Comparison of ENCODE assay signal across 18 cellular contexts in genomic region chr16:24526701-24527470, GRCh38. TPM values are rescaled to one million over a fixed set of nuclear protein-coding genes. Genes with fewer than 3 reads are reported as not detected.
DNase-seq lines count a peak whose midpoint lies in the region; ATAC-seq, FAIRE-seq and TF ChIP-seq lines count a peak whose summit lies in the region.
"Had no signal": no experiment of that assay in that cellular context is flagged by ENCODE, and none has a peak within 500 bp of the region (broad histone marks: within the 10 kb centered on the region; RNA-seq: fewer than 3 reads in every experiment).

No MANE protein-coding gene starts in this region.

- CTCF ChIA-PET in A549 (lab: Yijun Ruan, JAX) (interaction anchor here (0.6 to 2.6 kb wide), 5 partner anchors 10 to 456 kb away, joined by 3 to 19 read pairs (median 4); no protein-coding TSS in a partner anchor), HEK293 (lab: Yijun Ruan, JAX) (interaction anchor here (0.6 to 2.4 kb wide), 4 partner anchors 10 to 313 kb away, joined by 3 to 12 read pairs (median 4); no protein-coding TSS in a partner anchor), WTC11 (lab: Charles Lee) (interaction anchor here (0.7 to 1.3 kb wide), 2 partner anchors 10 to 161 kb away, joined by 3 read pairs; no protein-coding TSS in a partner anchor)
- CTCF ChIA-PET in CD8-positive, alpha-beta memory T cell (lab: Charles Lee) = interaction anchor here (0.8 to 2.4 kb wide), 3 partner anchors 10 to 22 kb away, joined by 3 to 11 read pairs (median 3); partner anchors contain the start of gene RBBP6

- DNase-seq in A549 (ENCODE audit: low read depth in 1 of 2, low spot score in 1 of 2) (no peak), WTC11 (ENCODE audit: low spot score) (no peak), lower leg skin (ENCODE audit: low spot score in 2 of 2) (peak; percentile 6 to 34), NCI-H748 (lab: John Stamatoyannopoulos, UW; ENCODE audit: unreplicated experiment) (no peak), cerebellar nuclear complex (lab: John Stamatoyannopoulos, UW) (no peak)
- DNase-seq in CD8-positive, alpha-beta memory T cell = no peak
- DNase-seq: Calu3; CD4-positive, alpha-beta T cell; HCEC 1CT; NCI-H1105 treated with DMSO at 0.1 percent for 48 hours; NCI-H1694 treated with DMSO at 0.1 percent for 48 hours; NCI-H748 treated with DMSO at 0.1 percent for 48 hours; RPMI8226 had no signal

- H3K4me1 ChIP-seq in A549 = peaks cover 33% of the 10 kb centered on the region
- H3K4me1 ChIP-seq in HEK293 (ENCODE audit: control insufficient read depth, insufficient read depth, low read length) = no peaks in the 10 kb centered on the region
- H3K4me1 ChIP-seq in CD8-positive, alpha-beta memory T cell (ENCODE audit: insufficient read depth, low read length) = no peaks in the 10 kb centered on the region

- H3K4me3 Mint-ChIP-seq in WTC11 = no peak overlapping the region
- no peak overlapping the region for H3K4me3 Mint-ChIP-seq in CD8-positive, alpha-beta memory T cell
- H3K4me3 Mint-ChIP-seq: CD4-positive, alpha-beta T cell; IgD-negative memory B cell had no signal

- H3K36me3 Mint-ChIP-seq in WTC11 = no peaks in the 10 kb centered on the region
- no peaks in the 10 kb centered on the region for H3K36me3 Mint-ChIP-seq in CD8-positive, alpha-beta memory T cell

- H3K27ac Mint-ChIP-seq in WTC11 = no peak overlapping the region
- H3K27ac Mint-ChIP-seq in CD8-positive, alpha-beta memory T cell = peak overlapping the region in 1 of 8 donors; percentile 38
- H3K27ac Mint-ChIP-seq: CD4-positive, alpha-beta T cell; IgD-negative memory B cell had no signal

- H3K27me3 ChIP-seq in CD8-positive, alpha-beta memory T cell (ENCODE audit: insufficient read depth, low read length, poor library complexity, severe bottlenecking) = no peaks in the 10 kb centered on the region

- ATAC-seq in A549 = no peak
- ATAC-seq in WTC11 = no peak
- no peak for ATAC-seq in GM18498 (IDR thresholded peaks at IDR 0.05; ENCODE audit: unreplicated experiment)

- H3K9me3 ChIP-seq in A549 (no peaks in the 10 kb centered on the region), HEK293 (ENCODE audit: control insufficient read depth, insufficient read depth, low read depth, low read length) (no peaks in the 10 kb centered on the region)
- no peaks in the 10 kb centered on the region for H3K9me3 ChIP-seq in CD8-positive, alpha-beta memory T cell (ENCODE audit: low read length)

- no peak overlapping the region for H3K4me3 ChIP-seq in A549
- no peak overlapping the region for H3K4me3 ChIP-seq in HEK293 (ENCODE audit: low read depth, low read length)
- H3K4me3 ChIP-seq in lower leg skin (ENCODE audit: low read depth, poor library complexity, severe bottlenecking) = no peak overlapping the region
- H3K4me3 ChIP-seq in CD8-positive, alpha-beta memory T cell (ENCODE audit: low read length) = no peak overlapping the region
- H3K4me3 ChIP-seq: GM23248 had no signal

- H3K4me1 Mint-ChIP-seq in WTC11 = no peaks in the 10 kb centered on the region
- H3K4me1 Mint-ChIP-seq in CD8-positive, alpha-beta memory T cell = no peaks in the 10 kb centered on the region
- H3K4me1 Mint-ChIP-seq: IgD-negative memory B cell had no signal

- H3K27ac ChIP-seq in A549 (peak overlapping the region in 1 of 2 experiments; percentile 78; a peak in 3 of 6 replicates), HEK293 (ENCODE audit: extremely low read depth, low read depth, low read length) (no peak overlapping the region)
- H3K27ac ChIP-seq in CD8-positive, alpha-beta memory T cell (ENCODE audit: low read depth, low read length) = no peak overlapping the region

- TF ChIP-seq EP300 in A549 (IDR thresholded peaks at IDR 0.05) = no peak

- TF ChIP-seq RAD21 in A549 (conservative IDR thresholded peaks at IDR 0.05 in 1 of 2, IDR thresholded peaks at IDR 0.05 in 1 of 2) = no peak

- H3K27me3 Mint-ChIP-seq in WTC11 (ENCODE audit: low read depth) = no peaks in the 10 kb centered on the region; the same call in 1 of the 2 replicates
- peaks cover 0 to 10% of the 10 kb centered on the region in 2 donors for H3K27me3 Mint-ChIP-seq in CD8-positive, alpha-beta memory T cell
- H3K27me3 Mint-ChIP-seq: CD4-positive, alpha-beta T cell had no signal

- FAIRE-seq in A549 (lab: Jason Lieb, UNC) = no peak
- FAIRE-seq: HTR-8/SVneo had no signal

- no peak for TF ChIP-seq CTCF in A549 (IDR thresholded peaks at IDR 0.05)
- no peak for TF ChIP-seq CTCF in HEK293 (tag by site-specific recombination; IDR thresholded peaks at IDR 0.05)
- TF ChIP-seq CTCF in WTC11 (IDR thresholded peaks at IDR 0.05) = no peak
- no peak for TF ChIP-seq CTCF in lower leg skin (IDR thresholded peaks at IDR 0.05)

- peak overlapping the region; percentile 42; the same call in 2 of the 3 replicates for H3K4me2 ChIP-seq in A549

- no peaks in the 10 kb centered on the region for H3K36me3 ChIP-seq in HEK293 (ENCODE audit: control insufficient read depth in 2 of 2, insufficient read depth in 1 of 2, low read length in 2 of 2)
- no peaks in the 10 kb centered on the region for H3K36me3 ChIP-seq in CD8-positive, alpha-beta memory T cell (ENCODE audit: insufficient read depth, low read length)

- TF ChIP-seq POLR2A in A549 (IDR thresholded peaks at IDR 0.05; ENCODE audit: low read length) (no peak), lower leg skin (IDR thresholded peaks at IDR 0.05) (no peak)

- intact Hi-C loops in lower leg skin (cut with DNase I; ENCODE audit: low total_unique reads) = no loop called here

- H3K9me3 Mint-ChIP-seq in WTC11 = no peaks in the 10 kb centered on the region
- no peaks in the 10 kb centered on the region for H3K9me3 Mint-ChIP-seq in CD8-positive, alpha-beta memory T cell
- H3K9me3 Mint-ChIP-seq: CD4-positive, alpha-beta T cell; IgD-negative memory B cell had no signal

- POLR2A ChIA-PET in A549 (lab: Yijun Ruan, JAX) (interaction anchor here (1.7 kb wide), 1 partner anchor 12 kb away, joined by 8 read pairs; the partner anchor contains the start of gene RBBP6), HEK293 (lab: Yijun Ruan, JAX) (interaction anchor here (1.0 kb wide), 1 partner anchor 521 kb away, joined by 4 read pairs; no protein-coding TSS in a partner anchor), WTC11 (lab: Charles Lee) (no interaction called here)
- POLR2A ChIA-PET in CD8-positive, alpha-beta memory T cell (lab: Charles Lee) = no interaction called here

- WGBS in A549 (ENCODE audit: missing lambda C conversion rate) = 83% methylated on average over 9 of the region's 9 CpGs
- WGBS in lower leg skin, 2 donors = 62 to 63% methylated on average over 9 of the region's 9 CpGs

TF ChIP-seq in A549, 52 proteins besides CTCF, POLR2A, EP300 and RAD21:
- TF ChIP-seq USF2 (IDR thresholded peaks at IDR 0.05) = no peak
- no peak for TF ChIP-seq CEBPB (IDR thresholded peaks at IDR 0.05)

TF ChIP-seq in HEK293, 187 proteins besides CTCF, POLR2A, EP300 and RAD21:
- no peak for TF ChIP-seq ZSCAN30 (tag by site-specific recombination; IDR thresholded peaks at IDR 0.05)
- TF ChIP-seq ZNF121 (tag by site-specific recombination; IDR thresholded peaks at IDR 0.05) = peak; percentile 95
- no peak for TF ChIP-seq ZNF174 (tag by site-specific recombination; IDR thresholded peaks at IDR 0.05)
- TF ChIP-seq SCRT2 (tag by site-specific recombination; IDR thresholded peaks at IDR 0.05) = no peak

TF ChIP-seq in WTC11, 78 proteins besides CTCF, POLR2A, EP300 and RAD21:
- TF ChIP-seq ZNF121 (CRISPR knock-in tag; IDR thresholded peaks at IDR 0.05) (peak; percentile 75), FOXK1 (CRISPR knock-in tag; IDR thresholded peaks at IDR 0.05) (no peak)

RNA-seq across cellular contexts. Expression of gene RBBP6, which starts 12.5 kb away (rescaled TPM):
- polyA plus RNA-seq in A549 (2011; rRNA removed) = 49.3 and 52.7 TPM in 2 replicates
- 13.8 and 15.2 TPM in 2 replicates for polyA plus RNA-seq in A549 (2012; cell fraction: cytosol; rRNA removed)
- polyA plus RNA-seq in A549 (2012; cell fraction: nucleus; rRNA removed) = 26.3 and 32.5 TPM in 2 replicates
- polyA plus RNA-seq in A549 (2017; fragmentation: RNase III; extraction: RNeasy Plus Mini Kit Qiagen cat#74134 plus additional on column Dnase treatment) = 24.7 to 28.7 TPM (median 25.0 TPM) in 3 replicates
- polyA minus RNA-seq in A549 (2011; rRNA and poly(A)+ RNA removed) = 31.1 and 34.8 TPM in 2 replicates
- 55.1 to 62.4 TPM (median 57.5 TPM) in 3 replicates for total RNA-seq in WTC11 (2021)
- total RNA-seq in lower leg skin = 100 to 1,000 TPM; 101 to 174 (median 108) TPM
- total RNA-seq in CD8-positive, alpha-beta memory T cell = 10 to 100 TPM; 61.9 to 66.0 TPM
- polyA plus RNA-seq in CD8-positive, alpha-beta memory T cell = 27.2 TPM

Comparison
In these comparisons a context has a peak if more than half of its experiments do, and no peak if none do; other contexts are left out.
1. DNase-seq: peak in lower leg skin (2 of 2); none in A549 (0 of 2), WTC11 (single experiment), NCI-H748 (single experiment), cerebellar nuclear complex (0 of 2) and CD8-positive, alpha-beta memory T cell (0 of 5).
2. POLR2A ChIA-PET loops: an anchor here in A549 (1.7 kb wide) and HEK293 (1.0 kb wide); none called in WTC11 and CD8-positive, alpha-beta memory T cell.